In genomic region chr1:206498685-206499084, GRCh38 we compare ENCODE assay signal across 23 cellular contexts. TPM values are rescaled to one million over a fixed set of nuclear protein-coding genes. Genes with fewer than 3 reads are reported as not detected.
DNase-seq lines count a peak whose midpoint lies in the region; ATAC-seq and TF ChIP-seq lines count a peak whose summit lies in the region.
"Had no signal": no experiment of that assay in that cellular context is flagged by ENCODE, and none has a peak within 500 bp of the region (broad histone marks: within the 10 kb centered on the region; RNA-seq: fewer than 3 reads in every experiment).

No MANE protein-coding gene starts in this region.

- no peaks in the 10 kb centered on the region for H3K9me3 ChIP-seq in endodermal cell (ENCODE audit: control insufficient read depth, low read length)
- H3K9me3 ChIP-seq: ascending aorta, colonic mucosa, gastroesophageal sphincter, pancreas, transverse colon had no signal

- peak; percentile 44 for DNase-seq in DMS53 (lab: John Stamatoyannopoulos, UW)
- DNase-seq in DMS53 treated with DMSO at 0.1 percent for 48 hours (lab: John Stamatoyannopoulos, UW; ENCODE audit: unreplicated experiment), result no peak
- DNase-seq in endodermal cell, result peak; percentile 86
- peak; percentile 57 for DNase-seq in renal cortical epithelial cell (ENCODE audit: low read depth)
- DNase-seq in endothelial cell (ENCODE audit: low spot score), result no peak
- DNase-seq: C1 segment of cervical spinal cord; colonic mucosa; DMS79; HFFc6; NCI-H187 treated with DMSO at 0.1 percent for 48 hours; NCI-H446; NK-92 treated with Interleukin-12 subunit alpha and Interleukin-12 subunit beta, amount 100 ng/mL, for 24 hours; pancreas; T-cell; transverse colon had no signal

- H3K27ac Mint-ChIP-seq in endodermal cell (no peak overlapping the region), endothelial cell (ENCODE audit: unreplicated experiment) (no peak overlapping the region)
- H3K27ac Mint-ChIP-seq: activated T-helper 2 cell treated with anti-CD3 and anti-CD28 coated beads, Interferon-gamma antibody, Interleukin-2, Interleukin-4, amounts not matched to agents 10 μg/mL and 5 μg/mL and 100 μg/mL, durations not matched to agents 14 hours and 24 hours and 36 hours; HFFc6 had no signal

- no peak for TF ChIP-seq CTCF in endodermal cell (conservative IDR thresholded peaks at IDR 0.05)
- no peak for TF ChIP-seq CTCF in endothelial cell (IDR thresholded peaks at IDR 0.05; ENCODE audit: unreplicated experiment)

- no peak for TF ChIP-seq RAD21 in Ishikawa (IDR thresholded peaks at IDR 0.05; ENCODE audit: low read depth)

- H3K27me3 ChIP-seq in endodermal cell (ENCODE audit: control insufficient read depth, insufficient read depth, low read length, poor library complexity, severe bottlenecking), result peaks cover 12% of the 10 kb centered on the region
- H3K27me3 ChIP-seq: ascending aorta, colonic mucosa, pancreas, transverse colon had no signal

- no peak overlapping the region for H3K9ac ChIP-seq in endodermal cell (ENCODE audit: extremely low read depth, low read length, poor library complexity, severe bottlenecking)

- H3K36me3 ChIP-seq in endodermal cell (ENCODE audit: control insufficient read depth, insufficient read depth, low read length), result no peaks in the 10 kb centered on the region
- H3K36me3 ChIP-seq: ascending aorta, colonic mucosa, gastroesophageal sphincter, pancreas had no signal

- ATAC-seq in GM18868 (IDR thresholded peaks at IDR 0.05; ENCODE audit: unreplicated experiment), result no peak
- ATAC-seq in GM19455 (IDR thresholded peaks at IDR 0.05; ENCODE audit: unreplicated experiment), result no peak
- ATAC-seq: gastroesophageal sphincter, pancreas, T-cell had no signal

- H3K4me1 ChIP-seq in endodermal cell (ENCODE audit: control insufficient read depth, insufficient read depth, low read length), result no peaks in the 10 kb centered on the region
- H3K4me1 ChIP-seq: colonic mucosa had no signal

- H3K27ac ChIP-seq in endodermal cell (ENCODE audit: low read depth, low read length), result no peak overlapping the region
- H3K27ac ChIP-seq: 22Rv1, ascending aorta, colonic mucosa, gastroesophageal sphincter, pancreas, transverse colon had no signal

- no peak overlapping the region for H3K4me3 ChIP-seq in endodermal cell (ENCODE audit: low read length)
- H3K4me3 ChIP-seq: ascending aorta, colonic mucosa, gastroesophageal sphincter, pancreas, skin epidermis, transverse colon had no signal

- no peak for TF ChIP-seq EP300 in Ishikawa (IDR thresholded peaks at IDR 0.05; ENCODE audit: borderline replicate concordance)

- peaks cover 4% of the 10 kb centered on the region for H3K4me1 Mint-ChIP-seq in endodermal cell
- peaks cover 24% of the 10 kb centered on the region for H3K4me1 Mint-ChIP-seq in endothelial cell (ENCODE audit: unreplicated experiment)

- H3K27me3 Mint-ChIP-seq in endodermal cell (ENCODE audit: insufficient read depth) (peaks cover 18% of the 10 kb centered on the region), endothelial cell (ENCODE audit: unreplicated experiment) (peaks cover 4% of the 10 kb centered on the region)
- H3K27me3 Mint-ChIP-seq: T-cell had no signal

- WGBS in endodermal cell (ENCODE audit: insufficient coverage in 1 of 2, insufficient read length in 1 of 2), 2 experiments, result 78% methylated on average over 2 of the region's 2 CpGs; no CpG with 5 or more reads in 1 of the 2 experiments

- H3K4me3 Mint-ChIP-seq in endodermal cell (no peak overlapping the region), endothelial cell (ENCODE audit: unreplicated experiment) (no peak overlapping the region)
- H3K4me3 Mint-ChIP-seq: HFFc6, T-cell had no signal

- no peaks in the 10 kb centered on the region for H3K9me3 Mint-ChIP-seq in endodermal cell
- H3K9me3 Mint-ChIP-seq in endothelial cell (ENCODE audit: unreplicated experiment), result no peaks in the 10 kb centered on the region
- H3K9me3 Mint-ChIP-seq: activated T-helper 2 cell treated with anti-CD3 and anti-CD28 coated beads, Interferon-gamma antibody, Interleukin-2, Interleukin-4, amounts not matched to agents 10 μg/mL and 5 μg/mL and 100 μg/mL, durations not matched to agents 14 hours and 24 hours and 36 hours; HFFc6; T-cell had no signal

- peaks cover 3% of the 10 kb centered on the region for H3K36me3 Mint-ChIP-seq in endodermal cell (ENCODE audit: low read depth)
- H3K36me3 Mint-ChIP-seq in endothelial cell (ENCODE audit: low read depth, unreplicated experiment), result peaks cover 16% of the 10 kb centered on the region

TF ChIP-seq in Ishikawa, 13 proteins besides CTCF, POLR2A, EP300 and RAD21:
- peak; percentile 78 for TF ChIP-seq TEAD4 (IDR thresholded peaks at IDR 0.05)
- TF ChIP-seq MAX (IDR thresholded peaks at IDR 0.05), result no peak

RNA-seq across cellular contexts. Expression of gene RASSF5, which starts 8.6 kb away (rescaled TPM):
- total RNA-seq in endodermal cell (under 1 TPM; 0.20 to 0.26 TPM), renal cortical epithelial cell (0.35 and 0.52 TPM in 2 replicates), endothelial cell (ENCODE audit: unreplicated experiment) (1.2 TPM)
- polyA plus RNA-seq in endodermal cell (2013, experiment 1 of 2), result 0.50 TPM
- 0.75 TPM for polyA plus RNA-seq in endodermal cell (2013, experiment 2 of 2)

RNA-seq across cellular contexts. Expression of gene IKBKE, which starts 28.4 kb away (rescaled TPM):
- 1 to 10 TPM; 5.0 to 8.5 TPM for total RNA-seq in endodermal cell
- 2.7 TPM for polyA plus RNA-seq in endodermal cell (2013, experiment 1 of 2)
- 1.9 TPM for polyA plus RNA-seq in endodermal cell (2013, experiment 2 of 2)
- total RNA-seq in renal cortical epithelial cell, result 13.6 and 19.6 TPM in 2 replicates
- total RNA-seq in endothelial cell (ENCODE audit: unreplicated experiment), result 20.9 TPM

Comparison
In these comparisons a context has a peak if more than half of its experiments do, and no peak if none do; other contexts are left out.
1. DNase-seq: peak in DMS53 (single experiment), endodermal cell (single experiment) and renal cortical epithelial cell (single experiment); none in DMS53 treated with DMSO at 0.1 percent for 48 hours (single experiment) and endothelial cell (single experiment).